ENCODE assay signal across 8 cellular contexts in genomic region chr3:189329630-189330029, GRCh38.
DNase-seq lines count a peak whose midpoint lies in the region; ATAC-seq, FAIRE-seq and TF ChIP-seq lines count a peak whose summit lies in the region.
"Not testable (repeated sequence)": the region's sequence is repeated elsewhere in the genome, so short reads cannot be mapped to it uniquely, and the experiment has no call there.

No MANE protein-coding gene starts in this region.

- not testable (repeated sequence) for TF ChIP-seq POLR2A in A549 (IDR thresholded peaks at IDR 0.05; ENCODE audit: low read length)

- not testable (repeated sequence) for TF ChIP-seq CTCF in A549 (IDR thresholded peaks at IDR 0.05); HEK293 (tag by site-specific recombination; IDR thresholded peaks at IDR 0.05)

- POLR2A ChIA-PET in A549 (lab: Yijun Ruan, JAX); HEK293 (lab: Yijun Ruan, JAX): not testable (repeated sequence)
- POLR2A ChIA-PET in activated CD4-positive, alpha-beta T cell treated with anti-CD3 and anti-CD28 coated beads for 36 hours (lab: Charles Lee) = interaction anchor here (0.7 kb wide), 1 partner anchor 257 kb away, joined by 3 read pairs; no protein-coding TSS in a partner anchor
- POLR2A ChIA-PET in activated CD4-positive, alpha-beta memory T cell treated with anti-CD3 and anti-CD28 coated beads for 36 hours (lab: Charles Lee) = interaction anchor here (1.0 to 2.4 kb wide), 4 partner anchors 22 to 42 kb away, joined by 3 to 13 read pairs (median 3); no protein-coding TSS in a partner anchor

- peak overlapping the region; percentile 39 for H3K4me3 Mint-ChIP-seq in T-helper 1 cell treated with Interleukin-12 subunit alpha and Interleukin-12 subunit beta and Interleukin-4 antibody, amounts not matched to agents 30 μg/mL and 1 μg/mL, for 36 hours
- not testable (repeated sequence) for H3K4me3 Mint-ChIP-seq in activated CD4-positive, alpha-beta T cell treated with anti-CD3 and anti-CD28 coated beads for 36 hours; activated CD4-positive, alpha-beta memory T cell treated with anti-CD3 and anti-CD28 coated beads for 36 hours; activated CD8-positive, alpha-beta memory T cell treated with anti-CD3 and anti-CD28 coated beads, Interleukin-2, amount 10 ng/mL, durations not matched to agents 7 days and 5 days; activated naive CD8-positive, alpha-beta T cell treated with anti-CD3 and anti-CD28 coated beads, Interleukin-2, amount 50 U/mL, for 24 hours
- peak overlapping the region; percentile 27 for H3K4me3 Mint-ChIP-seq in activated T-helper 2 cell treated with anti-CD3 and anti-CD28 coated beads, Interferon-gamma antibody, Interleukin-2, Interleukin-4, amounts not matched to agents 10 μg/mL and 5 μg/mL and 100 μg/mL, durations not matched to agents 14 hours and 24 hours and 36 hours (ENCODE audit: low read depth)

- not testable (repeated sequence) for ATAC-seq in A549; activated CD4-positive, alpha-beta T cell treated with anti-CD3 and anti-CD28 coated beads for 36 hours; activated CD8-positive, alpha-beta memory T cell treated with anti-CD3 and anti-CD28 coated beads, Interleukin-2, amount 10 ng/mL, durations not matched to agents 7 days and 5 days; activated naive CD8-positive, alpha-beta T cell treated with anti-CD3 and anti-CD28 coated beads, Interleukin-2, amount 50 U/mL, for 24 hours

- not testable (repeated sequence) for H3K27me3 Mint-ChIP-seq in T-helper 1 cell treated with Interleukin-12 subunit alpha and Interleukin-12 subunit beta and Interleukin-4 antibody, amounts not matched to agents 30 μg/mL and 1 μg/mL, for 36 hours (ENCODE audit: low read depth); activated CD4-positive, alpha-beta T cell treated with anti-CD3 and anti-CD28 coated beads for 36 hours; activated CD4-positive, alpha-beta memory T cell treated with anti-CD3 and anti-CD28 coated beads for 36 hours; activated CD8-positive, alpha-beta memory T cell treated with anti-CD3 and anti-CD28 coated beads, Interleukin-2, amount 10 ng/mL, durations not matched to agents 7 days and 5 days; activated T-helper 2 cell treated with anti-CD3 and anti-CD28 coated beads, Interferon-gamma antibody, Interleukin-2, Interleukin-4, amounts not matched to agents 10 μg/mL and 5 μg/mL and 100 μg/mL, durations not matched to agents 14 hours and 24 hours and 36 hours (ENCODE audit: low read depth); activated naive CD8-positive, alpha-beta T cell treated with anti-CD3 and anti-CD28 coated beads, Interleukin-2, amount 50 U/mL, for 24 hours

- peaks cover 30% of the 10 kb centered on the region for H3K36me3 Mint-ChIP-seq in T-helper 1 cell treated with Interleukin-12 subunit alpha and Interleukin-12 subunit beta and Interleukin-4 antibody, amounts not matched to agents 30 μg/mL and 1 μg/mL, for 36 hours (ENCODE audit: low read depth)
- peaks cover 13% of the 10 kb centered on the region for H3K36me3 Mint-ChIP-seq in activated CD4-positive, alpha-beta T cell treated with anti-CD3 and anti-CD28 coated beads for 36 hours (ENCODE audit: low read depth)
- not testable (repeated sequence) for H3K36me3 Mint-ChIP-seq in activated CD4-positive, alpha-beta memory T cell treated with anti-CD3 and anti-CD28 coated beads for 36 hours; activated naive CD8-positive, alpha-beta T cell treated with anti-CD3 and anti-CD28 coated beads, Interleukin-2, amount 50 U/mL, for 24 hours (ENCODE audit: low read depth)
- H3K36me3 Mint-ChIP-seq in activated CD8-positive, alpha-beta memory T cell treated with anti-CD3 and anti-CD28 coated beads, Interleukin-2, amount 10 ng/mL, durations not matched to agents 7 days and 5 days = peaks cover 41% of the 10 kb centered on the region
- peaks cover 71% of the 10 kb centered on the region for H3K36me3 Mint-ChIP-seq in activated T-helper 2 cell treated with anti-CD3 and anti-CD28 coated beads, Interferon-gamma antibody, Interleukin-2, Interleukin-4, amounts not matched to agents 10 μg/mL and 5 μg/mL and 100 μg/mL, durations not matched to agents 14 hours and 24 hours and 36 hours (ENCODE audit: low read depth)

- WGBS in A549 (ENCODE audit: missing lambda C conversion rate) = 96% methylated on average over 4 of the region's 4 CpGs

- H3K4me2 ChIP-seq in A549 = not testable (repeated sequence)

- peaks cover 20% of the 10 kb centered on the region for H3K4me1 ChIP-seq in A549
- not testable (repeated sequence) for H3K4me1 ChIP-seq in HEK293 (ENCODE audit: control insufficient read depth, insufficient read depth, low read length)

- not testable (repeated sequence) for DNase-seq in A549 (ENCODE audit: low read depth in 1 of 2, low spot score in 1 of 2); activated CD4-positive, alpha-beta T cell treated with anti-CD3 and anti-CD28 coated beads for 36 hours; activated CD4-positive, alpha-beta memory T cell treated with anti-CD3 and anti-CD28 coated beads for 36 hours; activated CD8-positive, alpha-beta memory T cell treated with anti-CD3 and anti-CD28 coated beads, Interleukin-2, amount 10 ng/mL, durations not matched to agents 7 days and 5 days; activated T-helper 2 cell treated with anti-CD3 and anti-CD28 coated beads, Interferon-gamma antibody, Interleukin-2, Interleukin-4, amounts not matched to agents 10 μg/mL and 5 μg/mL and 100 μg/mL, durations not matched to agents 14 hours and 24 hours and 36 hours (ENCODE audit: low spot score); activated naive CD8-positive, alpha-beta T cell treated with anti-CD3 and anti-CD28 coated beads, Interleukin-2, amount 50 U/mL, for 24 hours

- peaks cover 22% of the 10 kb centered on the region for H3K9me3 Mint-ChIP-seq in T-helper 1 cell treated with Interleukin-12 subunit alpha and Interleukin-12 subunit beta and Interleukin-4 antibody, amounts not matched to agents 30 μg/mL and 1 μg/mL, for 36 hours
- H3K9me3 Mint-ChIP-seq in activated CD4-positive, alpha-beta T cell treated with anti-CD3 and anti-CD28 coated beads for 36 hours (ENCODE audit: low read depth); activated CD4-positive, alpha-beta memory T cell treated with anti-CD3 and anti-CD28 coated beads for 36 hours; activated CD8-positive, alpha-beta memory T cell treated with anti-CD3 and anti-CD28 coated beads, Interleukin-2, amount 10 ng/mL, durations not matched to agents 7 days and 5 days (ENCODE audit: low read depth); activated naive CD8-positive, alpha-beta T cell treated with anti-CD3 and anti-CD28 coated beads, Interleukin-2, amount 50 U/mL, for 24 hours: not testable (repeated sequence)
- peaks cover 27% of the 10 kb centered on the region for H3K9me3 Mint-ChIP-seq in activated T-helper 2 cell treated with anti-CD3 and anti-CD28 coated beads, Interferon-gamma antibody, Interleukin-2, Interleukin-4, amounts not matched to agents 10 μg/mL and 5 μg/mL and 100 μg/mL, durations not matched to agents 14 hours and 24 hours and 36 hours

- not testable (repeated sequence) for TF ChIP-seq EP300 in A549 (IDR thresholded peaks at IDR 0.05)

- intact Hi-C loops in activated CD4-positive, alpha-beta T cell treated with anti-CD3 and anti-CD28 coated beads for 36 hours (cut with DNase I, micrococcal nuclease) = loop anchor here (5.0 to 10.0 kb wide), 4 partner anchors 32 to 1405 kb away; no protein-coding TSS in a partner anchor
- intact Hi-C loops in activated CD4-positive, alpha-beta memory T cell treated with anti-CD3 and anti-CD28 coated beads for 36 hours (cut with micrococcal nuclease) = loop anchor here (5.0 to 10.0 kb wide), 4 partner anchors 515 to 1585 kb away; partner anchors contain the start of gene BCL6
- intact Hi-C loops in activated T-helper 2 cell treated with anti-CD3 and anti-CD28 coated beads, Interferon-gamma antibody, Interleukin-2, Interleukin-4, amounts not matched to agents 10 μg/mL and 5 μg/mL and 100 μg/mL, durations not matched to agents 14 hours and 24 hours and 36 hours (cut with micrococcal nuclease) = loop anchor here (2.0 to 5.0 kb wide), 4 partner anchors 25 to 293 kb away; no protein-coding TSS in a partner anchor

- not testable (repeated sequence) for FAIRE-seq in A549 (lab: Jason Lieb, UNC)

- CTCF ChIA-PET in A549 (lab: Yijun Ruan, JAX) = not testable (repeated sequence)
- CTCF ChIA-PET in HEK293 (lab: Yijun Ruan, JAX) = interaction anchor here (0.6 to 3.3 kb wide), 2 partner anchors 29 to 57 kb away, joined by 3 to 14 read pairs; no protein-coding TSS in a partner anchor
- CTCF ChIA-PET in activated CD4-positive, alpha-beta T cell treated with anti-CD3 and anti-CD28 coated beads for 36 hours (lab: Charles Lee) = interaction anchor here (1.0 to 3.1 kb wide), 8 partner anchors 10 to 632 kb away, joined by 3 to 15 read pairs (median 4); no protein-coding TSS in a partner anchor
- CTCF ChIA-PET in activated CD4-positive, alpha-beta memory T cell treated with anti-CD3 and anti-CD28 coated beads for 36 hours (lab: Charles Lee) = interaction anchor here (0.6 to 1.5 kb wide), 3 partner anchors 27 to 200 kb away, joined by 3 to 6 read pairs (median 4); no protein-coding TSS in a partner anchor
- CTCF ChIA-PET in activated CD8-positive, alpha-beta memory T cell treated with anti-CD3 and anti-CD28 coated beads, Interleukin-2, amount 10 ng/mL, durations not matched to agents 7 days and 5 days (lab: Charles Lee) = interaction anchor here (0.5 to 1.9 kb wide), 4 partner anchors 21 to 352 kb away, joined by 3 to 5 read pairs (median 4); no protein-coding TSS in a partner anchor

- peak overlapping the region in 1 of 2 experiments; percentile 53; a peak in 2 of 6 replicates for H3K27ac ChIP-seq in A549
- not testable (repeated sequence) for H3K27ac ChIP-seq in HEK293 (ENCODE audit: extremely low read depth, low read depth, low read length)

- H3K27ac Mint-ChIP-seq in T-helper 1 cell treated with Interleukin-12 subunit alpha and Interleukin-12 subunit beta and Interleukin-4 antibody, amounts not matched to agents 30 μg/mL and 1 μg/mL, for 36 hours = peak overlapping the region; percentile 77
- H3K27ac Mint-ChIP-seq in activated CD4-positive, alpha-beta T cell treated with anti-CD3 and anti-CD28 coated beads for 36 hours = peak overlapping the region; percentile 51
- peak overlapping the region; percentile 50 for H3K27ac Mint-ChIP-seq in activated CD4-positive, alpha-beta memory T cell treated with anti-CD3 and anti-CD28 coated beads for 36 hours
- H3K27ac Mint-ChIP-seq in activated CD8-positive, alpha-beta memory T cell treated with anti-CD3 and anti-CD28 coated beads, Interleukin-2, amount 10 ng/mL, durations not matched to agents 7 days and 5 days = peak overlapping the region; percentile 73
- H3K27ac Mint-ChIP-seq in activated T-helper 2 cell treated with anti-CD3 and anti-CD28 coated beads, Interferon-gamma antibody, Interleukin-2, Interleukin-4, amounts not matched to agents 10 μg/mL and 5 μg/mL and 100 μg/mL, durations not matched to agents 14 hours and 24 hours and 36 hours = peak overlapping the region; percentile 93
- H3K27ac Mint-ChIP-seq in activated naive CD8-positive, alpha-beta T cell treated with anti-CD3 and anti-CD28 coated beads, Interleukin-2, amount 50 U/mL, for 24 hours = peak overlapping the region; percentile 47

- not testable (repeated sequence) for H3K4me3 ChIP-seq in A549; HEK293 (ENCODE audit: low read depth, low read length)

- not testable (repeated sequence) for H3K36me3 ChIP-seq in HEK293 (ENCODE audit: control insufficient read depth in 2 of 2, insufficient read depth in 1 of 2, low read length in 2 of 2)

- peaks cover 55% of the 10 kb centered on the region for H3K4me1 Mint-ChIP-seq in T-helper 1 cell treated with Interleukin-12 subunit alpha and Interleukin-12 subunit beta and Interleukin-4 antibody, amounts not matched to agents 30 μg/mL and 1 μg/mL, for 36 hours (ENCODE audit: low read depth)
- H3K4me1 Mint-ChIP-seq in activated CD4-positive, alpha-beta T cell treated with anti-CD3 and anti-CD28 coated beads for 36 hours = peaks cover 71% of the 10 kb centered on the region
- peaks cover 68% of the 10 kb centered on the region for H3K4me1 Mint-ChIP-seq in activated CD4-positive, alpha-beta memory T cell treated with anti-CD3 and anti-CD28 coated beads for 36 hours (ENCODE audit: low read depth)
- H3K4me1 Mint-ChIP-seq in activated CD8-positive, alpha-beta memory T cell treated with anti-CD3 and anti-CD28 coated beads, Interleukin-2, amount 10 ng/mL, durations not matched to agents 7 days and 5 days = peaks cover 70% of the 10 kb centered on the region
- peaks cover 76% of the 10 kb centered on the region for H3K4me1 Mint-ChIP-seq in activated T-helper 2 cell treated with anti-CD3 and anti-CD28 coated beads, Interferon-gamma antibody, Interleukin-2, Interleukin-4, amounts not matched to agents 10 μg/mL and 5 μg/mL and 100 μg/mL, durations not matched to agents 14 hours and 24 hours and 36 hours (ENCODE audit: low read depth)
- peaks cover 69% of the 10 kb centered on the region for H3K4me1 Mint-ChIP-seq in activated naive CD8-positive, alpha-beta T cell treated with anti-CD3 and anti-CD28 coated beads, Interleukin-2, amount 50 U/mL, for 24 hours

- not testable (repeated sequence) for H3K9me3 ChIP-seq in A549; HEK293 (ENCODE audit: control insufficient read depth, insufficient read depth, low read depth, low read length)

- TF ChIP-seq RAD21 in A549 (conservative IDR thresholded peaks at IDR 0.05 in 1 of 2, IDR thresholded peaks at IDR 0.05 in 1 of 2) = not testable (repeated sequence)
